Comparison of ENCODE assay signal across 8 cellular contexts in the genomic region with DNA sequence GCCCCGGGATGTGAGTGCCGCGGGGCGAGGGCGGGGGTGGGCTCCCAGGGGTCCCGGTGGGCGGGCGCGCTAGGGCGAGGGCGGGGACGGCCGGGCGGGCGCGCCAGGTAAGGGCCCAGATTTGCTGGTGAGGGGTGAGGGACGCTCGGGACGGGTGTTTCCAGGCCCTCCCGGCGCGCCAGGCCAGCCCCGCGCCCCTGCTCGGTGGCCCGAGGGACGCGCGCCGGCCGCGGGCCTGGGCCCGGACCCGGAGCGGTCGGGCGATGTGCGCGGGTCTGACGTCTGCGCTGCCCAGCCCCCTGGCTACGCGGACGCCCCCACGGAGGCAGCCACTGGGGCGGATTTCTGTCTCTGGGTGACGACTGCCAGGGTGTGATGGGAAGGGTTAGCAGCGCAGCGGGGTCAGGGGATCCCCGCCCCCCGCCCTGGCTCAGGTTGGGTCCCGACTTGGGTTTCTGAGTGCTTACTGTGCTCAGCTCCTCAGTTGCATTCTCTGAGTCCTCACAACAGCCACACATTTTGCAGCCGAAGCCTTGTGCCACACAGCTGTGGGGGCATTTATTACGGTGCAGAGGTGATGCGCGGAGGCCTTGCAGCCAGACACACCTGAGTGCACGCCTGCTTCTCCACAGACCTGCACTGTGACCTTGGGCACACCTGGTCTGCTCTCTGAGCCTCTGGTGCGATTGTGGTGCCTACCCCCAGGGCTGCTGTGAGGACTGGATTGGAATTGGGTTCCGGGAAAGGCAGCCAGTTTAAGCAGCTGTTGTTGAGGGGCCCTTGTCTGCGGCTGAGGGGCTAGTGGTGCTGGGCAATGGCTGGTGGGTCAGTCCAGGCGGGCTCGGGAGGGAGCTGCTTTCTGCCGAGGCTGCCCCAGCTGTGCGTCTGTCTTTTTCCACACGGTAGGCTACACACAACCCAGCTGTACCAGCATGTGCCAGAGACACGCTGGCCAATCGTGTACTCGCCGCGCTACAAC. TPM values are rescaled to one million over a fixed set of nuclear protein-coding genes. Genes with fewer than 3 reads are reported as not detected.
A peak's percentile ranks its signal among the peaks of the same experiment; 100 is the strongest.
DNase-seq lines count a peak whose midpoint lies in the region; ATAC-seq, FAIRE-seq and TF ChIP-seq lines count a peak whose summit lies in the region.

No MANE protein-coding gene starts in this region.

- H2AFZ ChIP-seq in endothelial cell of umbilical vein (ENCODE audit: low read depth, low read length), result peak overlapping the region; percentile 6

- peak; percentile 49 for DNase-seq in WTC11 (ENCODE audit: low spot score)
- no peak for DNase-seq in endothelial cell of umbilical vein (ENCODE audit: low read depth, low spot score)
- peak; percentile 50 for DNase-seq in transverse colon
- DNase-seq in NCI-H345 treated with DMSO at 0.1 percent for 48 hours (lab: John Stamatoyannopoulos, UW; ENCODE audit: unreplicated experiment), result no peak
- DNase-seq in RCC 7860 (ENCODE audit: low spot score), result no peak

- no TSS peak for BruUV-seq in endothelial cell of umbilical vein (replicated peaks; lab: Mats Ljungman, UMichigan)

- peak overlapping the region; percentile 1 to 59 (median 20) for H3K4me3 ChIP-seq in endothelial cell of umbilical vein (replicated peaks in 1 of 3; ENCODE audit: insufficient read depth in 1 of 3, low read depth in 1 of 3, low read length in 3 of 3)
- peak overlapping the region; percentile 59 to 76 for H3K4me3 ChIP-seq in muscle layer of colon (ENCODE audit: low read depth in 1 of 2, low read length in 2 of 2)
- H3K4me3 ChIP-seq in transverse colon, result peak overlapping the region; percentile 75 to 82 (median 80)

- peak overlapping the region; percentile 23; the same call in 1 of the 2 replicates for H3K27ac Mint-ChIP-seq in WTC11

- in situ Hi-C loops in transverse colon (cut with MboI; ENCODE audit: low pct_ligation_motif_present in 1 of 4, low pct_unique_long_range_greater_than_20kb in 1 of 4, low sequenced_read_pairs in 3 of 4), result no loop called here

- FAIRE-seq in endothelial cell of umbilical vein (lab: Jason Lieb, UNC) (peak; percentile 26), RCC 7860 (lab: Jason Lieb, UNC) (no peak)

- TF ChIP-seq EP300 in transverse colon (IDR thresholded peaks at IDR 0.05; ENCODE audit: low read depth), result no peak

- TF ChIP-seq CTCF in WTC11 (IDR thresholded peaks at IDR 0.05) (no peak), endothelial cell of umbilical vein (IDR thresholded peaks at IDR 0.05; ENCODE audit: extremely low read depth in 1 of 2, insufficient read depth in 1 of 2, low read depth in 1 of 2, low read length in 2 of 2) (no peak), transverse colon (IDR thresholded peaks at IDR 0.05) (peak in 1 of 5 experiments; percentile 11)

- intact Hi-C loops in endothelial cell of umbilical vein (cut with micrococcal nuclease) (loop anchor here (1.0 to 10.0 kb wide), 2 partner anchors 29 to 404 kb away; a partner anchor contains a TSS), transverse colon (cut with DNase I; ENCODE audit: low total_unique reads) (no loop called here)

- no peaks in the 10 kb centered on the region for H3K79me2 ChIP-seq in endothelial cell of umbilical vein (ENCODE audit: control insufficient read depth, insufficient read depth, low read length)

- POLR2A ChIA-PET in WTC11 (lab: Charles Lee) (interaction anchor here (0.6 to 1.5 kb wide), 7 partner anchors 16 to 715 kb away, joined by 3 to 7 read pairs (median 3); no protein-coding TSS in a partner anchor), endothelial cell of umbilical vein (lab: Charles Lee) (interaction anchor here (0.6 to 1.0 kb wide), 3 partner anchors 10 to 452 kb away, joined by 3 to 10 read pairs (median 5); no protein-coding TSS in a partner anchor)

- dilution Hi-C loops in endothelial cell of umbilical vein (cut with MboI; ENCODE audit: extremely low pct_ligation_motif_present, low sequenced_read_pairs), result no loop called here

- H3K4me3 Mint-ChIP-seq in WTC11, result peak overlapping the region; percentile 80

- peaks cover 36% of the 10 kb centered on the region for H3K4me1 Mint-ChIP-seq in WTC11

- H3K27me3 Mint-ChIP-seq in WTC11 (ENCODE audit: low read depth), result peaks cover 19% of the 10 kb centered on the region

- TF ChIP-seq POLR2A in endothelial cell of umbilical vein (IDR thresholded peaks at IDR 0.05; ENCODE audit: low read depth, low read length) (no peak), transverse colon (IDR thresholded peaks at IDR 0.05) (peak; percentile 12)

- no peaks in the 10 kb centered on the region for H4K20me1 ChIP-seq in endothelial cell of umbilical vein (replicated peaks; ENCODE audit: control insufficient read depth, extremely low read depth, insufficient read depth, low read length)

- H3K36me3 Mint-ChIP-seq in WTC11, result no peaks in the 10 kb centered on the region

- WGBS in transverse colon (ENCODE audit: low coverage in 1 of 2), 2 donors, result 19% methylated on average over 61 of the region's 70 CpGs; no CpG with 5 or more reads in 1 of the 2 donors

- peak overlapping the region; percentile 7 for H3K4me2 ChIP-seq in endothelial cell of umbilical vein (ENCODE audit: insufficient read depth, low read length)

- peak; percentile 27 for ATAC-seq in GM18511 (IDR thresholded peaks at IDR 0.05; ENCODE audit: unreplicated experiment)
- peak; percentile 30 for ATAC-seq in HG02885 (IDR thresholded peaks at IDR 0.05; ENCODE audit: poor library complexity, unreplicated experiment)
- ATAC-seq in WTC11, result peak; percentile 23

- no peaks in the 10 kb centered on the region for H3K9me3 ChIP-seq in endothelial cell of umbilical vein (replicated peaks; ENCODE audit: control insufficient read depth, insufficient read depth, low read length)
- H3K9me3 ChIP-seq in muscle layer of colon (ENCODE audit: low read length), result no peaks in the 10 kb centered on the region
- H3K9me3 ChIP-seq in transverse colon, result no peaks in the 10 kb centered on the region

- no peaks in the 10 kb centered on the region for H3K9me3 Mint-ChIP-seq in WTC11

- H3K36me3 ChIP-seq in endothelial cell of umbilical vein (ENCODE audit: control insufficient read depth in 2 of 2, extremely low read depth in 1 of 2, insufficient read depth in 2 of 2, low read length in 2 of 2) (no peaks in the 10 kb centered on the region), muscle layer of colon (ENCODE audit: insufficient read depth, low read length) (no peaks in the 10 kb centered on the region), transverse colon (no peaks in the 10 kb centered on the region)

- H3K9ac ChIP-seq in endothelial cell of umbilical vein (replicated peaks; ENCODE audit: extremely low read depth, insufficient read depth, low read length) (no peak overlapping the region), muscle layer of colon (ENCODE audit: low read length) (peak overlapping the region; percentile 41)

- no peaks in the 10 kb centered on the region for H3K9me1 ChIP-seq in endothelial cell of umbilical vein (replicated peaks; ENCODE audit: control insufficient read depth, extremely low read depth, insufficient read depth, low read length)

- H3K4me1 ChIP-seq in endothelial cell of umbilical vein (ENCODE audit: control insufficient read depth, extremely low read depth, insufficient read depth, low read length), result peaks cover 3% of the 10 kb centered on the region
- peaks cover 17% of the 10 kb centered on the region for H3K4me1 ChIP-seq in muscle layer of colon (ENCODE audit: insufficient read depth, low read length)
- H3K4me1 ChIP-seq in transverse colon, result peaks cover 19 to 34% (median 27%) of the 10 kb centered on the region in 4 donors

- H3K27me3 ChIP-seq in endothelial cell of umbilical vein (ENCODE audit: control insufficient read depth in 2 of 2, insufficient read depth in 2 of 2, low read length in 2 of 2) (no peaks in the 10 kb centered on the region), muscle layer of colon (ENCODE audit: control insufficient read depth in 1 of 2, insufficient read depth in 2 of 2, low read length in 2 of 2) (no peaks in the 10 kb centered on the region), transverse colon (no peaks in the 10 kb centered on the region)

- H3K27ac ChIP-seq in endothelial cell of umbilical vein (ENCODE audit: insufficient read depth, low read depth, low read length) (no peak overlapping the region), muscle layer of colon (ENCODE audit: low read depth, low read length) (peak overlapping the region; percentile 48), transverse colon (peak overlapping the region; percentile 76 to 97 (median 94))

- CTCF ChIA-PET in WTC11 (lab: Charles Lee), result interaction anchor here (0.6 to 4.8 kb wide), 31 partner anchors 8 to 799 kb away, joined by 3 to 66 read pairs (median 4); a partner anchor contains a TSS
- CTCF ChIA-PET in endothelial cell of umbilical vein (lab: Charles Lee), result interaction anchor here (0.7 to 2.4 kb wide), 11 partner anchors 15 to 389 kb away, joined by 3 to 28 read pairs (median 8); no protein-coding TSS in a partner anchor

TF ChIP-seq in WTC11, 78 proteins besides CTCF, POLR2A, EP300 and RAD21 (continues in another document):
- no peak for TF ChIP-seq ZNF219 (CRISPR knock-in tag; IDR thresholded peaks at IDR 0.05; ENCODE audit: borderline replicate concordance)

TF ChIP-seq in endothelial cell of umbilical vein, 7 proteins besides CTCF, POLR2A, EP300 and RAD21:
- TF ChIP-seq MYC (IDR thresholded peaks at IDR 0.05; ENCODE audit: low read depth, low read length) (no peak), FOS (IDR thresholded peaks at IDR 0.05; ENCODE audit: borderline replicate concordance, insufficient read depth, low read length) (no peak), POLR2AphosphoS5 (IDR thresholded peaks at IDR 0.05; ENCODE audit: insufficient read depth, low read depth, low read length) (no peak), JUN (IDR thresholded peaks at IDR 0.05; ENCODE audit: borderline replicate concordance, insufficient read depth, insufficient read length, low read depth) (no peak), EZH2 (IDR thresholded peaks at IDR 0.05; ENCODE audit: borderline replicate concordance, low read depth, low read length, severe bottlenecking) (no peak), GATA2 (IDR thresholded peaks at IDR 0.05; ENCODE audit: insufficient read depth, insufficient read length, low read depth, low read length) (no peak)
- TF ChIP-seq, protein P1, sequence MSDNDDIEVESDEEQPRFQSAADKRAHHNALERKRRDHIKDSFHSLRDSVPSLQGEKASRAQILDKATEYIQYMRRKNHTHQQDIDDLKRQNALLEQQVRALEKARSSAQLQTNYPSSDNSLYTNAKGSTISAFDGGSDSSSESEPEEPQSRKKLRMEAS (IDR thresholded peaks at IDR 0.05; ENCODE audit: insufficient read depth, insufficient read length), result no peak

RNA-seq across cellular contexts. Expression of a gene that starts 0.5 kb away (rescaled TPM):
- total RNA-seq in WTC11 (2021) (11.5 to 12.5 TPM (median 12.0 TPM) in 3 replicates), endothelial cell of umbilical vein (8.3 and 8.8 TPM in 2 replicates), transverse colon (10 to 100 TPM; 19.8 to 44.0 (median 27.1) TPM)
- polyA plus RNA-seq in endothelial cell of umbilical vein, result 6.8 and 8.3 TPM in 2 replicates
- 5.5 and 7.0 TPM in 2 replicates for polyA plus RNA-seq in endothelial cell of umbilical vein (2011; cell fraction: cytosol; rRNA removed)
- 5.2 and 5.7 TPM in 2 replicates for polyA plus RNA-seq in endothelial cell of umbilical vein (2011; cell fraction: nucleus; rRNA removed)
- polyA plus RNA-seq in endothelial cell of umbilical vein (2012), result 6.2 and 9.8 TPM in 2 replicates
- polyA minus RNA-seq in endothelial cell of umbilical vein, result 5.0 and 12.6 TPM in 2 replicates
- 7.5 TPM for polyA minus RNA-seq in endothelial cell of umbilical vein (2011; cell fraction: cytosol; rRNA and poly(A)+ RNA removed)
- polyA minus RNA-seq in endothelial cell of umbilical vein (2011; cell fraction: nucleus; rRNA and poly(A)+ RNA removed), result 3.5 and 3.8 TPM in 2 replicates

Comparison
In these comparisons a context has a peak if more than half of its experiments do, and no peak if none do; other contexts are left out.
1. DNase-seq: peak in WTC11 (single experiment) and transverse colon (single experiment); none in endothelial cell of umbilical vein (single experiment), NCI-H345 treated with DMSO at 0.1 percent for 48 hours (single experiment) and RCC 7860 (single experiment).
2. H3K4me3 ChIP-seq: peak in every context shown above with its lines; median percentile 80 in transverse colon; 68 in muscle layer of colon; 20 in endothelial cell of umbilical vein.
3. Peak in every context shown above with its lines, with median percentiles within 50 percentile points of each other: ATAC-seq.